Comparison of ENCODE assay signal across 8 cellular contexts in genomic region chr14:24734917-24735500, GRCh38.
A peak's percentile ranks its signal among the peaks of the same experiment; 100 is the strongest.
DNase-seq lines count a peak whose midpoint lies in the region; ATAC-seq and TF ChIP-seq lines count a peak whose summit lies in the region.

No MANE protein-coding gene starts in this region.

- no peaks in the 10 kb centered on the region for H3K36me3 Mint-ChIP-seq in activated CD4-positive, alpha-beta T cell treated with anti-CD3 and anti-CD28 coated beads for 36 hours (ENCODE audit: low read depth)

- H3K36me3 ChIP-seq in OCI-LY7 (ENCODE audit: insufficient read depth, low read length) = no peaks in the 10 kb centered on the region
- H3K36me3 ChIP-seq in lung (ENCODE audit: control insufficient read depth in 2 of 2, insufficient read depth in 2 of 2, low read length in 2 of 2) = no peaks in the 10 kb centered on the region
- no peaks in the 10 kb centered on the region for H3K36me3 ChIP-seq in upper lobe of left lung

- H3K4me1 ChIP-seq in OCI-LY7 (ENCODE audit: insufficient read depth, low read length, poor library complexity, severe bottlenecking) = no peaks in the 10 kb centered on the region
- H3K4me1 ChIP-seq in lung (ENCODE audit: control insufficient read depth in 2 of 2, insufficient read depth in 2 of 2, low read length in 2 of 2) = no peaks in the 10 kb centered on the region
- peaks cover 0 to 5% (median 2%) of the 10 kb centered on the region in 4 donors for H3K4me1 ChIP-seq in upper lobe of left lung

- CTCF ChIA-PET in activated CD4-positive, alpha-beta T cell treated with anti-CD3 and anti-CD28 coated beads for 36 hours (lab: Charles Lee) = interaction anchor here (0.7 to 3.0 kb wide), 5 partner anchors 19 to 397 kb away, joined by 3 to 9 read pairs (median 6); partner anchors contain the start of gene GZMB
- CTCF ChIA-PET in OCI-LY7 (lab: Charles Lee; ENCODE audit: unreplicated experiment) = interaction anchor here (1.0 kb wide), 1 partner anchor 25 kb away, joined by 3 read pairs; no protein-coding TSS in a partner anchor

- intact Hi-C loops in activated CD4-positive, alpha-beta T cell treated with anti-CD3 and anti-CD28 coated beads for 36 hours (cut with DNase I, micrococcal nuclease) = loop anchor here (1.0 to 5.0 kb wide), 3 partner anchors 397 to 417 kb away; no protein-coding TSS in a partner anchor
- intact Hi-C loops in OCI-LY7 (cut with micrococcal nuclease; ENCODE audit: unreplicated experiment) = loop anchor here (2.0 kb wide), 2 partner anchors 398 to 416 kb away; no protein-coding TSS in a partner anchor

- H3K9me2 ChIP-seq in OCI-LY7 (ENCODE audit: insufficient read depth, low read length) = no peaks in the 10 kb centered on the region

- TF ChIP-seq EP300 in upper lobe of left lung (IDR thresholded peaks at IDR 0.05) = no peak

- 23 to 33% methylated on average over 9 of the region's 9 CpGs for WGBS in lung, 2 donors
- WGBS in upper lobe of left lung, 2 donors = 23 to 24% methylated on average over 9 of the region's 9 CpGs

- H3K27ac Mint-ChIP-seq in activated CD4-positive, alpha-beta T cell treated with anti-CD3 and anti-CD28 coated beads for 36 hours = no peak overlapping the region

- peak; percentile 57 for ATAC-seq in activated CD4-positive, alpha-beta T cell treated with anti-CD3 and anti-CD28 coated beads for 36 hours
- ATAC-seq in lung (ENCODE audit: insufficient read depth, low FRiP score) = no peak
- ATAC-seq in upper lobe of left lung (ENCODE audit: low FRiP score in 2 of 2) = peak in 1 of 2 donors; percentile 75

- no peak overlapping the region for H2AFZ ChIP-seq in OCI-LY7 (ENCODE audit: low read length)

- no TSS peak for BruUV-seq in OCI-LY7 (replicated peaks; lab: Mats Ljungman, UMichigan)

- no peaks in the 10 kb centered on the region for H3K4me1 Mint-ChIP-seq in activated CD4-positive, alpha-beta T cell treated with anti-CD3 and anti-CD28 coated beads for 36 hours

- H3K79me2 ChIP-seq in OCI-LY7 (ENCODE audit: insufficient read depth, low read depth, low read length) = no peaks in the 10 kb centered on the region

- no peak overlapping the region for H3K4me2 ChIP-seq in OCI-LY7 (ENCODE audit: low read length)

- TF ChIP-seq CTCF in OCI-LY7 (conservative IDR thresholded peaks at IDR 0.05; ENCODE audit: low read length) = peak; percentile 94
- TF ChIP-seq CTCF in lung (IDR thresholded peaks at IDR 0.05; ENCODE audit: control extremely low read depth, extremely low read depth) = peak; percentile 47
- TF ChIP-seq CTCF in upper lobe of left lung (IDR thresholded peaks at IDR 0.05) = peak; percentile 50 to 72 (median 68)

- POLR2A ChIA-PET in activated CD4-positive, alpha-beta T cell treated with anti-CD3 and anti-CD28 coated beads for 36 hours (lab: Charles Lee) = no interaction called here
- POLR2A ChIA-PET in OCI-LY7 (lab: Charles Lee) = no interaction called here

- H3K9me3 Mint-ChIP-seq in activated CD4-positive, alpha-beta T cell treated with anti-CD3 and anti-CD28 coated beads for 36 hours (ENCODE audit: low read depth) = no peaks in the 10 kb centered on the region

- H3K27me3 Mint-ChIP-seq in activated CD4-positive, alpha-beta T cell treated with anti-CD3 and anti-CD28 coated beads for 36 hours = peaks cover 9% of the 10 kb centered on the region

- no peak overlapping the region for H3K4me3 ChIP-seq in OCI-LY7 (ENCODE audit: low read depth, low read length, poor library complexity, severe bottlenecking)
- no peak overlapping the region for H3K4me3 ChIP-seq in lung
- no peak overlapping the region for H3K4me3 ChIP-seq in upper lobe of left lung

- H3K27me3 ChIP-seq in lung (ENCODE audit: control insufficient read depth, insufficient read depth) (no peaks in the 10 kb centered on the region), upper lobe of left lung (no peaks in the 10 kb centered on the region)

- no peak overlapping the region for H3K4me3 Mint-ChIP-seq in activated CD4-positive, alpha-beta T cell treated with anti-CD3 and anti-CD28 coated beads for 36 hours

- H3K9me3 ChIP-seq in OCI-LY7 (ENCODE audit: low read length) (no peaks in the 10 kb centered on the region), lung (ENCODE audit: control insufficient read depth in 2 of 2, insufficient read depth in 1 of 2, low read length in 1 of 2) (peaks cover 0 to 2% of the 10 kb centered on the region in 2 donors), upper lobe of left lung (no peaks in the 10 kb centered on the region)

- peak; percentile 47 for DNase-seq in activated CD4-positive, alpha-beta T cell treated with anti-CD3 and anti-CD28 coated beads for 36 hours
- no peak for DNase-seq in activated CD4-positive, alpha-beta T cell treated with anti-CD3 and anti-CD28 coated beads for 1 hour
- DNase-seq in LoVo (ENCODE audit: low spot score) (peak; percentile 64), OCI-LY7 (ENCODE audit: low spot score) (peak; percentile 63), dermis microvascular lymphatic vessel endothelial cell (ENCODE audit: low read depth in 2 of 2) (peak; percentile 57 to 65), lung (ENCODE audit: low spot score) (no peak), upper lobe of left lung (no peak), NK-92 (lab: John Stamatoyannopoulos, UW; ENCODE audit: unreplicated experiment) (no peak)

- no peak for TF ChIP-seq POLR2A in upper lobe of left lung (IDR thresholded peaks at IDR 0.05)

- H4K20me1 ChIP-seq in OCI-LY7 (ENCODE audit: insufficient read depth, low read length) = no peaks in the 10 kb centered on the region

- H3K27ac ChIP-seq in OCI-LY7 (ENCODE audit: low read depth, low read length, poor library complexity, severe bottlenecking) (no peak overlapping the region), lung (ENCODE audit: low read depth in 1 of 2, low read length in 1 of 2) (no peak overlapping the region), upper lobe of left lung (no peak overlapping the region)

Comparison
In these comparisons a context has a peak if more than half of its experiments do, and no peak if none do; other contexts are left out.
1. DNase-seq: peak in activated CD4-positive, alpha-beta T cell treated with anti-CD3 and anti-CD28 coated beads for 36 hours (single experiment), LoVo (single experiment), OCI-LY7 (single experiment) and dermis microvascular lymphatic vessel endothelial cell (2 of 2); none in activated CD4-positive, alpha-beta T cell treated with anti-CD3 and anti-CD28 coated beads for 1 hour (single experiment), lung (single experiment), upper lobe of left lung (0 of 2) and NK-92 (single experiment).
2. Peak in every context shown above with its lines, with median percentiles within 50 percentile points of each other: CTCF ChIP-seq.